In the genomic region with DNA sequence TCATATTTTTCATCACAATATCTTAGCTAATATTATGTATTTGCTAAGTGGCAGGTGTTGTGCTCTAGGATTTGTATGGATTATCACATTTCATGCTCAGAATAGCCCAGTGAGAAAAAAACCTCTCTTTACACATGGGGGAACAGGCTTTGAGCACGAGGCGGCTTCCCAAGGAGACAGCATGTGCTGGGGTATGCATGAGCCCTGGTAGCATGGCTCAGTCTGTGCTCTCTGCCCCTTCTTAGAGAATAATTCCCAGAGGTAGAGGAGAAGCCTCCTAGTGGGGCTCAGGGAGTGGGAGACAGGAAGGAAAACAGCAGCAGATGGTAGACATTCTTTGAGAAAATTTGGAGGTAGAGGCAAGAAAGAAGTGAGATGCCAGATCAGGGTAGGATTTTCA, we compare ENCODE assay signal across 14 cellular contexts. TPM values are rescaled to one million over a fixed set of nuclear protein-coding genes. Genes with fewer than 3 reads are reported as not detected.
A peak's percentile ranks its signal among the peaks of the same experiment; 100 is the strongest.
DNase-seq lines count a peak whose midpoint lies in the region; ATAC-seq, FAIRE-seq and TF ChIP-seq lines count a peak whose summit lies in the region.
"Had no signal": no experiment of that assay in that cellular context is flagged by ENCODE, and none has a peak within 500 bp of the region (broad histone marks: within the 10 kb centered on the region; RNA-seq: fewer than 3 reads in every experiment).

No MANE protein-coding gene starts in this region.

- H3K27ac Mint-ChIP-seq in activated CD4-positive, alpha-beta T cell treated with anti-CD3 and anti-CD28 coated beads, Interleukin-2, amount 10 ng/mL, durations not matched to agents 7 days and 5 days, result peak overlapping the region; percentile 70
- peak overlapping the region; percentile 58 for H3K27ac Mint-ChIP-seq in Calu3 (ENCODE audit: unreplicated experiment)
- H3K27ac Mint-ChIP-seq in stimulated activated effector memory CD8-positive, alpha-beta T cell treated with anti-CD3 and anti-CD28 coated beads, Interleukin-12 subunit alpha, Interleukin-12 subunit beta, amount 100 ng/mL, for 72 hours, result peak overlapping the region; percentile 16
- H3K27ac Mint-ChIP-seq: H9 had no signal

- intact Hi-C loops in Calu3 (cut with micrococcal nuclease; ENCODE audit: unreplicated experiment), result no loop called here

- no peaks in the 10 kb centered on the region for H3K27me3 Mint-ChIP-seq in activated CD4-positive, alpha-beta T cell treated with anti-CD3 and anti-CD28 coated beads, Interleukin-2, amount 10 ng/mL, durations not matched to agents 7 days and 5 days
- H3K27me3 Mint-ChIP-seq in Calu3 (ENCODE audit: unreplicated experiment), result no peaks in the 10 kb centered on the region

- no TSS peak for BruUV-seq in Calu3 (replicated peaks; lab: Mats Ljungman, UMichigan)

- CTCF ChIA-PET in activated CD4-positive, alpha-beta T cell treated with anti-CD3 and anti-CD28 coated beads, Interleukin-2, amount 10 ng/mL, durations not matched to agents 7 days and 5 days (lab: Charles Lee), result no interaction called here
- CTCF ChIA-PET in Calu3 (lab: Charles Lee), result no interaction called here

- no peaks in the 10 kb centered on the region for H3K4me1 Mint-ChIP-seq in activated CD4-positive, alpha-beta T cell treated with anti-CD3 and anti-CD28 coated beads, Interleukin-2, amount 10 ng/mL, durations not matched to agents 7 days and 5 days
- no peaks in the 10 kb centered on the region for H3K4me1 Mint-ChIP-seq in Calu3 (ENCODE audit: low read depth, unreplicated experiment)
- peaks cover 5% of the 10 kb centered on the region for H3K4me1 Mint-ChIP-seq in stimulated activated effector memory CD8-positive, alpha-beta T cell treated with anti-CD3 and anti-CD28 coated beads, Interleukin-12 subunit alpha, Interleukin-12 subunit beta, amount 100 ng/mL, for 72 hours

- H3K9me3 Mint-ChIP-seq in activated CD4-positive, alpha-beta T cell treated with anti-CD3 and anti-CD28 coated beads, Interleukin-2, amount 10 ng/mL, durations not matched to agents 7 days and 5 days, result peaks cover 5% of the 10 kb centered on the region
- H3K9me3 Mint-ChIP-seq in Calu3 (ENCODE audit: low read depth, unreplicated experiment), result peaks cover 2% of the 10 kb centered on the region
- H3K9me3 Mint-ChIP-seq in stimulated activated effector memory CD8-positive, alpha-beta T cell treated with anti-CD3 and anti-CD28 coated beads, Interleukin-12 subunit alpha, Interleukin-12 subunit beta, amount 100 ng/mL, for 72 hours, result no peaks in the 10 kb centered on the region

- peaks cover 62% of the 10 kb centered on the region for H3K36me3 Mint-ChIP-seq in activated CD4-positive, alpha-beta T cell treated with anti-CD3 and anti-CD28 coated beads, Interleukin-2, amount 10 ng/mL, durations not matched to agents 7 days and 5 days (ENCODE audit: low read depth)
- H3K36me3 Mint-ChIP-seq in Calu3 (ENCODE audit: insufficient read depth, unreplicated experiment), result peaks cover 5% of the 10 kb centered on the region
- peaks cover 75% of the 10 kb centered on the region for H3K36me3 Mint-ChIP-seq in stimulated activated effector memory CD8-positive, alpha-beta T cell treated with anti-CD3 and anti-CD28 coated beads, Interleukin-12 subunit alpha, Interleukin-12 subunit beta, amount 100 ng/mL, for 72 hours

- H3K4me3 Mint-ChIP-seq in activated CD4-positive, alpha-beta T cell treated with anti-CD3 and anti-CD28 coated beads, Interleukin-2, amount 10 ng/mL, durations not matched to agents 7 days and 5 days, result no peak overlapping the region
- no peak overlapping the region for H3K4me3 Mint-ChIP-seq in Calu3 (ENCODE audit: low read depth, unreplicated experiment)
- H3K4me3 Mint-ChIP-seq in stimulated activated effector memory CD8-positive, alpha-beta T cell treated with anti-CD3 and anti-CD28 coated beads, Interleukin-12 subunit alpha, Interleukin-12 subunit beta, amount 100 ng/mL, for 72 hours, result no peak overlapping the region
- H3K4me3 Mint-ChIP-seq: H9 had no signal

- POLR2A ChIA-PET in activated CD4-positive, alpha-beta T cell treated with anti-CD3 and anti-CD28 coated beads, Interleukin-2, amount 10 ng/mL, durations not matched to agents 7 days and 5 days (lab: Charles Lee), result no interaction called here

- TF ChIP-seq CTCF in Calu3 (IDR thresholded peaks at IDR 0.05; ENCODE audit: unreplicated experiment), result no peak

- no peak for ATAC-seq in stimulated activated effector memory CD8-positive, alpha-beta T cell treated with anti-CD3 and anti-CD28 coated beads, Interleukin-12 subunit alpha, Interleukin-12 subunit beta, amount 100 ng/mL, for 72 hours
- no peak for ATAC-seq in HG03159 (IDR thresholded peaks at IDR 0.05; ENCODE audit: unreplicated experiment)
- ATAC-seq: A549, K562 had no signal

- no peak for FAIRE-seq in HTR-8/SVneo (lab: Jason Lieb, UNC)
- FAIRE-seq: A549, GM19239, K562 had no signal

- no peak for DNase-seq in activated CD4-positive, alpha-beta T cell treated with anti-CD3 and anti-CD28 coated beads, Interleukin-2, amount 10 ng/mL, durations not matched to agents 7 days and 5 days
- DNase-seq in activated CD4-positive, alpha-beta T cell treated with anti-CD3 and anti-CD28 coated beads, Interleukin-2, amount 50 U/mL, for 48 hours, result no peak
- DNase-seq in Calu3 (no peak), NCI-H2171 treated with DMSO at 0.1 percent for 48 hours (lab: John Stamatoyannopoulos, UW) (peak; percentile 52), HTR-8/SVneo (ENCODE audit: insufficient read length, low spot score) (no peak)
- no peak for DNase-seq in stimulated activated effector memory CD8-positive, alpha-beta T cell treated with anti-CD3 and anti-CD28 coated beads, Interleukin-12 subunit alpha, Interleukin-12 subunit beta, amount 100 ng/mL, for 72 hours (ENCODE audit: low spot score in 2 of 2)
- DNase-seq: DND-41, GDM1, GOT3, H9 had no signal

RNA-seq across cellular contexts. Expression of gene RNASEH2B, which starts 31.6 kb away (rescaled TPM):
- total RNA-seq in activated CD4-positive, alpha-beta T cell treated with anti-CD3 and anti-CD28 coated beads, Interleukin-2, amount 10 ng/mL, durations not matched to agents 7 days and 5 days, result 100 to 1,000 TPM; 121 to 179 TPM
- total RNA-seq in Calu3 (2022), result 24.2 and 28.1 TPM in 2 replicates

Comparison
In these comparisons a context has a peak if more than half of its experiments do, and no peak if none do; other contexts are left out.
1. H3K27ac Mint-ChIP-seq: peak in every context shown above with its lines; median percentile 70 in activated CD4-positive, alpha-beta T cell treated with anti-CD3 and anti-CD28 coated beads, Interleukin-2, amount 10 ng/mL, durations not matched to agents 7 days and 5 days; 58 in Calu3; 16 in stimulated activated effector memory CD8-positive, alpha-beta T cell treated with anti-CD3 and anti-CD28 coated beads, Interleukin-12 subunit alpha, Interleukin-12 subunit beta, amount 100 ng/mL, for 72 hours.